In genomic region chr1:56644941-56645662, GRCh38 we compare ENCODE assay signal across 8 cellular contexts. TPM values are rescaled to one million over a fixed set of nuclear protein-coding genes. Genes with fewer than 3 reads are reported as not detected.
A peak's percentile ranks its signal among the peaks of the same experiment; 100 is the strongest.
DNase-seq lines count a peak whose midpoint lies in the region; ATAC-seq and TF ChIP-seq lines count a peak whose summit lies in the region.

Gene PRKAA2, plus strand, starts transcription at chr1:56645314. Its CDS starts 74 bp downstream, at chr1:56645388.

- DNase-seq in fibroblast of the aortic adventitia (ENCODE audit: low read depth) = no peak
- DNase-seq in naive thymus-derived CD8-positive, alpha-beta T cell = no peak
- no peak for DNase-seq in foreskin melanocyte
- no peak for DNase-seq in UCSD-AML1 (lab: John Stamatoyannopoulos, UW; ENCODE audit: unreplicated experiment)
- no peak for DNase-seq in NK-92 treated with Interleukin-12 subunit alpha and Interleukin-12 subunit beta, amount 100 ng/mL, for 24 hours (lab: John Stamatoyannopoulos, UW)

- peak within 1 kb of the TSS; percentile 48 to 72 (median 63) for H3K4me3 Mint-ChIP-seq in naive thymus-derived CD8-positive, alpha-beta T cell

- peak within 1 kb of the TSS in 1 of 10 donors; percentile 44 for H3K27ac Mint-ChIP-seq in naive thymus-derived CD8-positive, alpha-beta T cell

- POLR2A ChIA-PET in naive thymus-derived CD8-positive, alpha-beta T cell (lab: Charles Lee) = no interaction called here

- H3K9me3 Mint-ChIP-seq in naive thymus-derived CD8-positive, alpha-beta T cell = peaks cover 0 to 3% (median 0%) of the 10 kb centered on the region in 9 donors

- no peaks in the 10 kb centered on the region for H3K36me3 ChIP-seq in ES-I3 (ENCODE audit: insufficient read depth, low read length)

- peak within 1 kb of the TSS; percentile 68 for H3K4me3 ChIP-seq in fibroblast of the aortic adventitia (ENCODE audit: low read depth, low read length)

- no peaks in the 10 kb centered on the region for H3K9me3 ChIP-seq in ES-I3 (ENCODE audit: control insufficient read depth, insufficient read depth, low read length)

- H3K36me3 Mint-ChIP-seq in naive thymus-derived CD8-positive, alpha-beta T cell = peaks cover 0 to 11% (median 2%) of the 10 kb centered on the region in 3 donors

- H3K9ac ChIP-seq in ES-I3 (ENCODE audit: low read depth, low read length) = peak within 1 kb of the TSS; percentile 63

- peaks cover 25 to 69% (median 42%) of the 10 kb centered on the region in 5 donors for H3K27me3 Mint-ChIP-seq in naive thymus-derived CD8-positive, alpha-beta T cell

- H3K4me1 Mint-ChIP-seq in naive thymus-derived CD8-positive, alpha-beta T cell = peaks cover 4 to 13% (median 12%) of the 10 kb centered on the region in 4 donors

- H3K27ac ChIP-seq in VCaP = peak within 1 kb of the TSS; percentile 83

- H3K4me1 ChIP-seq in ES-I3 (ENCODE audit: insufficient read depth, low read length) = 0 out of 2 replicates have a peak, but pooled peaks cover 3% of the 10 kb centered on the region

- ATAC-seq in HG03432 (IDR thresholded peaks at IDR 0.05; ENCODE audit: unreplicated experiment) = peak; percentile 68
- ATAC-seq in naive thymus-derived CD8-positive, alpha-beta T cell = no peak

- peak; percentile 18; the same call in 1 of the 2 replicates for TF ChIP-seq CTCF in VCaP (conservative IDR thresholded peaks at IDR 0.05)
- no peak for TF ChIP-seq CTCF in fibroblast of the aortic adventitia (IDR thresholded peaks at IDR 0.05; ENCODE audit: insufficient read depth, low read length)

RNA-seq across cellular contexts. Expression of gene PRKAA2, which starts in this region (rescaled TPM):
- 0.16 and 3.7 TPM in 2 replicates for total RNA-seq in fibroblast of the aortic adventitia (ENCODE audit: low replicate concordance)
- total RNA-seq in naive thymus-derived CD8-positive, alpha-beta T cell = not detected
- not detected for polyA plus RNA-seq in naive thymus-derived CD8-positive, alpha-beta T cell
